18 cellular contexts compared by ENCODE assay signal in genomic region chr1:202781180-202781579, GRCh38. TPM values are rescaled to one million over a fixed set of nuclear protein-coding genes. Genes with fewer than 3 reads are reported as not detected.
"Had no signal": no experiment of that assay in that cellular context is flagged by ENCODE, and none has a peak within 500 bp of the region (broad histone marks: within the 10 kb centered on the region; RNA-seq: fewer than 3 reads in every experiment).

No MANE protein-coding gene starts in this region.

- FAIRE-seq: endometrium, small intestine had no signal

- ATAC-seq: gastrocnemius medialis; mucosa of descending colon; naive thymus-derived CD8-positive, alpha-beta T cell had no signal

- H3K27ac Mint-ChIP-seq: type B pancreatic cell had no signal

- H3K9me3 Mint-ChIP-seq: naive thymus-derived CD8-positive, alpha-beta T cell; neural crest cell; type B pancreatic cell had no signal

- H3K27me3 Mint-ChIP-seq: naive thymus-derived CD8-positive, alpha-beta T cell; type B pancreatic cell had no signal

- DNase-seq: effector memory CD4-positive, alpha-beta T cell; gastrocnemius medialis; mucosa of descending colon; naive thymus-derived CD8-positive, alpha-beta T cell; posterior cingulate gyrus; small intestine; stimulated activated CD4-positive, alpha-beta T cell treated with anti-CD3 and anti-CD28 coated beads, Interleukin-12 subunit alpha, Interleukin-12 subunit beta, amount 100 ng/mL, for 4 hours; stimulated activated naive CD4-positive, alpha-beta T cell treated with Interleukin-2 at 50 U/mL for 16 hours; uterus had no signal

- H3K4me3 Mint-ChIP-seq: naive thymus-derived CD8-positive, alpha-beta T cell; neural crest cell; type B pancreatic cell had no signal

RNA-seq across cellular contexts. Expression of gene PCAT6, which starts 29.6 kb away (rescaled TPM):
- total RNA-seq: esophagus muscularis mucosa, fibroblast of villous mesenchyme, kidney epithelial cell, liver, lung microvascular endothelial cell, right atrium auricular region, uterus had no signal
